Comparison of ENCODE assay signal across 1 cellular context in genomic region chr22:45309422-45310227, GRCh38.
TF ChIP-seq lines count a peak whose summit lies in the region.

FAM118A (plus strand) TSS chr22:45309934; CDS start chr22:45322380, 12,446 bp downstream.

TF ChIP-seq in GM12878, 131 proteins besides CTCF, POLR2A, EP300 and RAD21 (continued from another document and continues in another):
- no peak for TF ChIP-seq CUX1 (IDR thresholded peaks at IDR 0.05; ENCODE audit: insufficient replicate concordance, low read depth, low read length)
- no peak for TF ChIP-seq STAT3 (IDR thresholded peaks at IDR 0.05; ENCODE audit: low read depth, low read length)
- TF ChIP-seq RCOR1 (conservative IDR thresholded peaks at IDR 0.05; ENCODE audit: low read depth, low read length): peak; percentile 26; the same call in 1 of the 2 replicates
- TF ChIP-seq JUND (IDR thresholded peaks at IDR 0.05; ENCODE audit: low read depth, low read length): no peak
- no peak for TF ChIP-seq CEBPZ (IDR thresholded peaks at IDR 0.05; ENCODE audit: low read depth, low read length)
- TF ChIP-seq RAD51 (IDR thresholded peaks at IDR 0.05): no peak
- TF ChIP-seq HDAC6 (IDR thresholded peaks at IDR 0.05; ENCODE audit: unreplicated experiment): peak; percentile 19
- TF ChIP-seq NRF1 (conservative IDR thresholded peaks at IDR 0.05; ENCODE audit: low read depth, low read length): peak; percentile 75
- TF ChIP-seq ZBTB4 (CRISPR knock-in tag; IDR thresholded peaks at IDR 0.05): no peak
- no peak for TF ChIP-seq SMAD1 (IDR thresholded peaks at IDR 0.05; ENCODE audit: low read depth, partially characterized antibody)
- TF ChIP-seq IRF3 (IDR thresholded peaks at IDR 0.05): no peak
- TF ChIP-seq ZZZ3 (IDR thresholded peaks at IDR 0.05; ENCODE audit: control insufficient read depth, insufficient read length, low read depth): no peak
- TF ChIP-seq ZNF217 (IDR thresholded peaks at IDR 0.05): no peak
- TF ChIP-seq SPI1 (IDR thresholded peaks at IDR 0.05; ENCODE audit: borderline replicate concordance, insufficient read depth, low read depth, low read length): peak; percentile 84
- no peak for TF ChIP-seq IKZF2 (IDR thresholded peaks at IDR 0.05)
- peak; percentile 62 for TF ChIP-seq HCFC1 (IDR thresholded peaks at IDR 0.05; ENCODE audit: low read length)
- TF ChIP-seq BCL11A (IDR thresholded peaks at IDR 0.05; ENCODE audit: low read depth, low read length): no peak
- no peak for TF ChIP-seq ESRRA (IDR thresholded peaks at IDR 0.05; ENCODE audit: low read length)
- no peak for TF ChIP-seq ZSCAN29 (IDR thresholded peaks at IDR 0.05)
- no peak for TF ChIP-seq MYB (IDR thresholded peaks at IDR 0.05; ENCODE audit: borderline replicate concordance, low read depth, low read length)
- TF ChIP-seq IRF5 (IDR thresholded peaks at IDR 0.05; ENCODE audit: borderline replicate concordance): no peak
- TF ChIP-seq HSF1 (IDR thresholded peaks at IDR 0.05; ENCODE audit: low read depth, low read length): no peak
- TF ChIP-seq NFXL1 (IDR thresholded peaks at IDR 0.05; ENCODE audit: borderline replicate concordance): no peak
- no peak; the same call in 1 of the 2 replicates for TF ChIP-seq BACH1 (IDR thresholded peaks at IDR 0.05; ENCODE audit: borderline replicate concordance)
- no peak for TF ChIP-seq KDM1A (IDR thresholded peaks at IDR 0.05; ENCODE audit: borderline replicate concordance)
- TF ChIP-seq TCF12 (IDR thresholded peaks at IDR 0.05; ENCODE audit: low read depth, low read length): peak; percentile 51; the same call in 1 of the 2 replicates
- no peak for TF ChIP-seq E2F4 (IDR thresholded peaks at IDR 0.05; ENCODE audit: low read depth, low read length)
- no peak for TF ChIP-seq ZBTB33 (IDR thresholded peaks at IDR 0.05)
- TF ChIP-seq SMARCA5 (IDR thresholded peaks at IDR 0.05): peak; percentile 42
- no peak for TF ChIP-seq YBX1 (IDR thresholded peaks at IDR 0.05)
- peak; percentile 70 for TF ChIP-seq GATAD2B (conservative IDR thresholded peaks at IDR 0.05; ENCODE audit: low read depth)
- TF ChIP-seq EED (IDR thresholded peaks at IDR 0.05; ENCODE audit: low read depth): no peak; the same call in 1 of the 2 replicates
- TF ChIP-seq ZNF622 (IDR thresholded peaks at IDR 0.05): no peak
- TF ChIP-seq CREM (IDR thresholded peaks at IDR 0.05; ENCODE audit: low read depth): no peak
- TF ChIP-seq KAT2A (conservative IDR thresholded peaks at IDR 0.05; ENCODE audit: control insufficient read depth, low read depth, low read length): no peak
- TF ChIP-seq BCL3 (IDR thresholded peaks at IDR 0.05; ENCODE audit: borderline replicate concordance, insufficient read depth, low read depth, low read length, poor library complexity, severe bottlenecking): no peak
- TF ChIP-seq ZNF384 (IDR thresholded peaks at IDR 0.05; ENCODE audit: borderline replicate concordance, low read depth, low read length): no peak
